ENCODE assay signal across 2 cellular contexts in the genomic region with DNA sequence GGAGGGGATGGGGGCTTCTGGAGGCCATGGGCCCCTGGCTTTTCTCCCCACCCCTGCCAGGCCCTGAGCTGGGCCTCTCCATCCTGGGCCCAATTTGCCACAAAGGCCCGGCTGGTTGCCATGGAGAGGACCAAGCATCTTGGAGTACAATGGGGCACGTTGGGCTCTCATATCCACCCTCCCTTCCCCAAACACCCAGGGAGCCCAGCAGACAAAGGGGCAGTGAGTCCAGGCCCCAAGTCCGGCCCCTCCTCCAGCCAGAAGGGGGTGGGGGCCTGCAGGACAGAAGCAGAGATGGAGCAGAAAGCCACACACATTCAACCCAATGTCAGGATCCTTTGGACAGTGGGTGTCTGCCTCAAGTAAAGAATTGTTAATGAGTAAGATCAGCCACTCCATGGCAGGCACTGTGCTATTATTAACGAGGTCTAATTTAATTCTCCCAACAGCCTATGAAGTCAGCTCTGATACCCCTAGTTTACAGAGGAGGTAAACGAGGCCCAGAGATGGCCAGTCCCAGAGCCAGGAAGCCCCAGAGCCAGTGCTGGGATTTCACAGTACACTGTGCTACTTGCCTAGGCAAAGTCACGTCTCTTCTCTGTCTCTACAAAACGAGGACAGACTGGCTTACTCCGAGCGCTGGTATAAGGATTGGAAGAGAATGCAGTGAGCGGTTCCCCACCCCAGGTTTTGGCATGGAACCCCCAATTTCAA.
TF ChIP-seq lines count a peak whose summit lies in the region.

No MANE protein-coding gene starts in this region.

TF ChIP-seq in GM23338, 12 proteins besides CTCF, POLR2A, EP300 and RAD21 (continues in another document):
- TF ChIP-seq NANOG (IDR thresholded peaks at IDR 0.05; ENCODE audit: borderline replicate concordance) (no peak), POLR2AphosphoS5 (IDR thresholded peaks at IDR 0.05; ENCODE audit: low read depth) (no peak), EZH2phosphoT487 (IDR thresholded peaks at IDR 0.05; ENCODE audit: unreplicated experiment) (no peak), ZNF331 (CRISPR knock-in tag; IDR thresholded peaks at IDR 0.05; ENCODE audit: low read depth) (no peak), ZNF114 (CRISPR knock-in tag; IDR thresholded peaks at IDR 0.05) (no peak), STAT1 (IDR thresholded peaks at IDR 0.05; ENCODE audit: unreplicated experiment) (no peak), EZH2 (IDR thresholded peaks at IDR 0.05; ENCODE audit: low read depth, unreplicated experiment) (no peak)
- TF ChIP-seq, protein P1, sequence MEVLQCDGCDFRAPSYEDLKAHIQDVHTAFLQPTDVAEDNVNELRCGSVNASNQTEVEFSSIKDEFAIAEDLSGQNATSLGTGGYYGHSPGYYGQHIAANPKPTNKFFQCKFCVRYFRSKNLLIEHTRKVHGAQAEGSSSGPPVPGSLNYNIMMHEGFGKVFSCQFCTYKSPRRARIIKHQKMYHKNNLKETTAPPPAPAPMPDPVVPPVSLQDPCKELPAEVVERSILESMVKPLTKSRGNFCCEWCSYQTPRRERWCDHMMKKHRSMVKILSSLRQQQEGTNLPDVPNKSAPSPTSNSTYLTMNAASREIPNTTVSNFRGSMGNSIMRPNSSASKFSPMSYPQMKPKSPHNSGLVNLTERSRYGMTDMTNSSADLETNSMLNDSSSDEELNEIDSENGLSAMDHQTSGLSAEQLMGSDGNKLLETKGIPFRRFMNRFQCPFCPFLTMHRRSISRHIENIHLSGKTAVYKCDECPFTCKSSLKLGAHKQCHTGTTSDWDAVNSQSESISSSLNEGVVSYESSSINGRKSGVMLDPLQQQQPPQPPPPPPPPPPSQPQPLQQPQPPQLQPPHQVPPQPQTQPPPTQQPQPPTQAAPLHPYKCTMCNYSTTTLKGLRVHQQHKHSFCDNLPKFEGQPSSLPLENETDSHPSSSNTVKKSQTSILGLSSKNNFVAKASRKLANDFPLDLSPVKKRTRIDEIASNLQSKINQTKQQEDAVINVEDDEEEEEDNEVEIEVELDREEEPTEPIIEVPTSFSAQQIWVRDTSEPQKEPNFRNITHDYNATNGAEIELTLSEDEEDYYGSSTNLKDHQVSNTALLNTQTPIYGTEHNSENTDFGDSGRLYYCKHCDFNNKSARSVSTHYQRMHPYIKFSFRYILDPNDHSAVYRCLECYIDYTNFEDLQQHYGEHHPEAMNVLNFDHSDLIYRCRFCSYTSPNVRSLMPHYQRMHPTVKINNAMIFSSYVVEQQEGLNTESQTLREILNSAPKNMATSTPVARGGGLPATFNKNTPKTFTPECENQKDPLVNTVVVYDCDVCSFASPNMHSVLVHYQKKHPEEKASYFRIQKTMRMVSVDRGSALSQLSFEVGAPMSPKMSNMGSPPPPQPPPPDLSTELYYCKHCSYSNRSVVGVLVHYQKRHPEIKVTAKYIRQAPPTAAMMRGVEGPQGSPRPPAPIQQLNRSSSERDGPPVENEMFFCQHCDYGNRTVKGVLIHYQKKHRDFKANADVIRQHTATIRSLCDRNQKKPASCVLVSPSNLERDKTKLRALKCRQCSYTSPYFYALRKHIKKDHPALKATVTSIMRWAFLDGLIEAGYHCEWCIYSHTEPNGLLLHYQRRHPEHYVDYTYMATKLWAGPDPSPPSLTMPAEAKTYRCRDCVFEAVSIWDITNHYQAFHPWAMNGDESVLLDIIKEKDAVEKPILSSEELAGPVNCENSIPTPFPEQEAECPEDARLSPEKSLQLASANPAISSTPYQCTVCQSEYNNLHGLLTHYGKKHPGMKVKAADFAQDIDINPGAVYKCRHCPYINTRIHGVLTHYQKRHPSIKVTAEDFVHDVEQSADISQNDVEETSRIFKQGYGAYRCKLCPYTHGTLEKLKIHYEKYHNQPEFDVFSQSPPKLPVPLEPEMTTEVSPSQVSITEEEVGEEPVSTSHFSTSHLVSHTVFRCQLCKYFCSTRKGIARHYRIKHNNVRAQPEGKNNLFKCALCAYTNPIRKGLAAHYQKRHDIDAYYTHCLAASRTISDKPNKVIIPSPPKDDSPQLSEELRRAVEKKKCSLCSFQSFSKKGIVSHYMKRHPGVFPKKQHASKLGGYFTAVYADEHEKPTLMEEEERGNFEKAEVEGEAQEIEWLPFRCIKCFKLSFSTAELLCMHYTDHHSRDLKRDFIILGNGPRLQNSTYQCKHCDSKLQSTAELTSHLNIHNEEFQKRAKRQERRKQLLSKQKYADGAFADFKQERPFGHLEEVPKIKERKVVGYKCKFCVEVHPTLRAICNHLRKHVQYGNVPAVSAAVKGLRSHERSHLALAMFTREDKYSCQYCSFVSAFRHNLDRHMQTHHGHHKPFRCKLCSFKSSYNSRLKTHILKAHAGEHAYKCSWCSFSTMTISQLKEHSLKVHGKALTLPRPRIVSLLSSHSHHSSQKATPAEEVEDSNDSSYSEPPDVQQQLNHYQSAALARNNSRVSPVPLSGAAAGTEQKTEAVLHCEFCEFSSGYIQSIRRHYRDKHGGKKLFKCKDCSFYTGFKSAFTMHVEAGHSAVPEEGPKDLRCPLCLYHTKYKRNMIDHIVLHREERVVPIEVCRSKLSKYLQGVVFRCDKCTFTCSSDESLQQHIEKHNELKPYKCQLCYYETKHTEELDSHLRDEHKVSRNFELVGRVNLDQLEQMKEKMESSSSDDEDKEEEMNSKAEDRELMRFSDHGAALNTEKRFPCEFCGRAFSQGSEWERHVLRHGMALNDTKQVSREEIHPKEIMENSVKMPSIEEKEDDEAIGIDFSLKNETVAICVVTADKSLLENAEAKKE (CRISPR knock-in tag; IDR thresholded peaks at IDR 0.05): no peak
- TF ChIP-seq, protein P2, sequence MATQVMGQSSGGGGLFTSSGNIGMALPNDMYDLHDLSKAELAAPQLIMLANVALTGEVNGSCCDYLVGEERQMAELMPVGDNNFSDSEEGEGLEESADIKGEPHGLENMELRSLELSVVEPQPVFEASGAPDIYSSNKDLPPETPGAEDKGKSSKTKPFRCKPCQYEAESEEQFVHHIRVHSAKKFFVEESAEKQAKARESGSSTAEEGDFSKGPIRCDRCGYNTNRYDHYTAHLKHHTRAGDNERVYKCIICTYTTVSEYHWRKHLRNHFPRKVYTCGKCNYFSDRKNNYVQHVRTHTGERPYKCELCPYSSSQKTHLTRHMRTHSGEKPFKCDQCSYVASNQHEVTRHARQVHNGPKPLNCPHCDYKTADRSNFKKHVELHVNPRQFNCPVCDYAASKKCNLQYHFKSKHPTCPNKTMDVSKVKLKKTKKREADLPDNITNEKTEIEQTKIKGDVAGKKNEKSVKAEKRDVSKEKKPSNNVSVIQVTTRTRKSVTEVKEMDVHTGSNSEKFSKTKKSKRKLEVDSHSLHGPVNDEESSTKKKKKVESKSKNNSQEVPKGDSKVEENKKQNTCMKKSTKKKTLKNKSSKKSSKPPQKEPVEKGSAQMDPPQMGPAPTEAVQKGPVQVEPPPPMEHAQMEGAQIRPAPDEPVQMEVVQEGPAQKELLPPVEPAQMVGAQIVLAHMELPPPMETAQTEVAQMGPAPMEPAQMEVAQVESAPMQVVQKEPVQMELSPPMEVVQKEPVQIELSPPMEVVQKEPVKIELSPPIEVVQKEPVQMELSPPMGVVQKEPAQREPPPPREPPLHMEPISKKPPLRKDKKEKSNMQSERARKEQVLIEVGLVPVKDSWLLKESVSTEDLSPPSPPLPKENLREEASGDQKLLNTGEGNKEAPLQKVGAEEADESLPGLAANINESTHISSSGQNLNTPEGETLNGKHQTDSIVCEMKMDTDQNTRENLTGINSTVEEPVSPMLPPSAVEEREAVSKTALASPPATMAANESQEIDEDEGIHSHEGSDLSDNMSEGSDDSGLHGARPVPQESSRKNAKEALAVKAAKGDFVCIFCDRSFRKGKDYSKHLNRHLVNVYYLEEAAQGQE (IDR thresholded peaks at IDR 0.05; ENCODE audit: unreplicated experiment): no peak

TF ChIP-seq in H1, 55 proteins besides CTCF, POLR2A, EP300 and RAD21:
- no peak for TF ChIP-seq TAF7 (optimal IDR thresholded peaks at IDR 0.05; ENCODE audit: borderline replicate concordance, low read depth, low read length)
- TF ChIP-seq SIN3A (conservative IDR thresholded peaks at IDR 0.05 in 1 of 2, IDR thresholded peaks at IDR 0.05 in 1 of 2; ENCODE audit: low read depth in 1 of 2, low read length in 2 of 2): peak in 1 of 2 experiments; percentile 50; a peak in 1 of 4 replicates
- 0 out of 2 replicates have a peak, but pooled peaks have one; percentile 21 for TF ChIP-seq YY1 (IDR thresholded peaks at IDR 0.05; ENCODE audit: low read depth, low read length)
- no peak for TF ChIP-seq KDM1A (IDR thresholded peaks at IDR 0.05; ENCODE audit: borderline replicate concordance, low read length)
- peak; percentile 25 for TF ChIP-seq ASH2L (IDR thresholded peaks at IDR 0.05; ENCODE audit: low read length)
